ENCODE assay signal across 13 cellular contexts in the genomic region with DNA sequence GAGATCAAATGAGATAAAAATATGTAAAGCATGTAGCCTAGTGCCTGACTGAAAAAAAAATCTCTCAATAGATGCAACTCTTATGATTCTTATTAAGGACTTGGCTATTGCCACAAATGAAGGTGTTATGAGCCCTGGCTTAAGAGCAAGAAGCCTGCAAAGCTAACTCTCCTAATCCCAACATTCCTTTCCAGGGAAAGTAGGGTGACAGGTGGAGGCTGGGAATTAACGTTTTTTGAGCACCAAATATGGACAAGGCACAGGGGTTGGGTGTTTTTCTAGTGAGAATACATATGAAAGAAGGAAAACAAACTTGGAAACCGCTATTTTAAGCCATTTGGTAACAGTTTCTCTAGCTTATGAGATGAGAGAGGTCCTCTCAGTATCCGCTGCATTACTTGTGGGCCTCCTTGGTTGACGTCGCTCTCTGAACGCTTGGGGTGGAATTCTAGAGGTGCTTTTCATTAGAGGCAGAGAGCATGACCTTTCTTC. TPM values are rescaled to one million over a fixed set of nuclear protein-coding genes. Genes with fewer than 3 reads are reported as not detected.
DNase-seq lines count a peak whose midpoint lies in the region; ATAC-seq, FAIRE-seq and TF ChIP-seq lines count a peak whose summit lies in the region.
"Had no signal": no experiment of that assay in that cellular context is flagged by ENCODE, and none has a peak within 500 bp of the region (broad histone marks: within the 10 kb centered on the region; RNA-seq: fewer than 3 reads in every experiment).

No MANE protein-coding gene starts in this region.

- TF ChIP-seq CTCF in A673 (conservative IDR thresholded peaks at IDR 0.05; ENCODE audit: low read depth, low read length) = no peak

- no peak for FAIRE-seq in frontal cortex (lab: Jason Lieb, UNC)

- no peaks in the 10 kb centered on the region for H3K9me3 ChIP-seq in A673 (ENCODE audit: low read depth, low read length, poor library complexity, severe bottlenecking)
- no peaks in the 10 kb centered on the region for H3K9me3 ChIP-seq in mononuclear cell (ENCODE audit: low read depth, low read length)
- H3K9me3 ChIP-seq: body of pancreas, left ventricle myocardium inferior had no signal

- H3K4me3 Mint-ChIP-seq in activated CD4-positive, alpha-beta memory T cell treated with anti-CD3 and anti-CD28 coated beads, Interleukin-2, amount 10 ng/mL, durations not matched to agents 7 days and 5 days = peak overlapping the region; percentile 97

- no TSS peak for BruUV-seq in A673 (replicated peaks; lab: Mats Ljungman, UMichigan)

- H3K4me1 Mint-ChIP-seq in activated CD4-positive, alpha-beta memory T cell treated with anti-CD3 and anti-CD28 coated beads, Interleukin-2, amount 10 ng/mL, durations not matched to agents 7 days and 5 days = peaks cover 42% of the 10 kb centered on the region

- CTCF ChIA-PET in A673 (lab: Charles Lee) = no interaction called here
- CTCF ChIA-PET in activated CD4-positive, alpha-beta memory T cell treated with anti-CD3 and anti-CD28 coated beads, Interleukin-2, amount 10 ng/mL, durations not matched to agents 7 days and 5 days (lab: Charles Lee) = interaction anchor here (0.5 to 2.8 kb wide), 10 partner anchors 9 to 143 kb away, joined by 3 to 20 read pairs (median 4); a partner anchor contains a TSS

- H3K9me3 Mint-ChIP-seq in activated CD4-positive, alpha-beta memory T cell treated with anti-CD3 and anti-CD28 coated beads, Interleukin-2, amount 10 ng/mL, durations not matched to agents 7 days and 5 days = no peaks in the 10 kb centered on the region

- TF ChIP-seq POLR2A in GM18505 (IDR thresholded peaks at IDR 0.05; ENCODE audit: borderline replicate concordance, extremely low read depth, insufficient read depth, insufficient read length) = peak; percentile 23

- POLR2A ChIA-PET in A673 (lab: Charles Lee; ENCODE audit: low non-redundant PET) = no interaction called here
- POLR2A ChIA-PET in activated CD4-positive, alpha-beta memory T cell treated with anti-CD3 and anti-CD28 coated beads, Interleukin-2, amount 10 ng/mL, durations not matched to agents 7 days and 5 days (lab: Charles Lee) = interaction anchor here (1.0 to 7.9 kb wide), 22 partner anchors 10 to 845 kb away, joined by 3 to 333 read pairs (median 8); a partner anchor contains a TSS

- H3K4me1 ChIP-seq in A673 (ENCODE audit: insufficient read depth, low read length, poor library complexity, severe bottlenecking) (peaks cover 50% of the 10 kb centered on the region), mononuclear cell (ENCODE audit: insufficient read depth, low read length) (peaks cover 91% of the 10 kb centered on the region)
- H3K4me1 ChIP-seq: body of pancreas, left ventricle myocardium inferior had no signal

- H3K27ac ChIP-seq in A673 (ENCODE audit: low read depth, low read length, poor library complexity, severe bottlenecking) = peak overlapping the region; percentile 97
- H3K27ac ChIP-seq: body of pancreas, left ventricle myocardium inferior had no signal

- peaks cover 17% of the 10 kb centered on the region for H3K36me3 ChIP-seq in A673 (ENCODE audit: insufficient read depth, low read length, poor library complexity, severe bottlenecking)
- H3K36me3 ChIP-seq: left ventricle myocardium inferior had no signal

- DNase-seq in A673 (ENCODE audit: low spot score) (no peak), NCI-H1436 treated with DMSO at 0.1 percent for 48 hours (lab: John Stamatoyannopoulos, UW) (no peak), frontal cortex (ENCODE audit: low spot score in 2 of 2) (no peak)
- no peak for DNase-seq in activated CD4-positive, alpha-beta memory T cell treated with anti-CD3 and anti-CD28 coated beads, Interleukin-2, amount 10 ng/mL, durations not matched to agents 7 days and 5 days
- DNase-seq: left ventricle myocardium inferior, NCI-H1694 had no signal

- intact Hi-C loops in A673 (cut with micrococcal nuclease; ENCODE audit: unreplicated experiment) = loop anchor here (5.0 kb wide), 1 partner anchor 47 kb away; no protein-coding TSS in a partner anchor

- H3K27ac Mint-ChIP-seq in activated CD4-positive, alpha-beta memory T cell treated with anti-CD3 and anti-CD28 coated beads, Interleukin-2, amount 10 ng/mL, durations not matched to agents 7 days and 5 days = peak overlapping the region; percentile 99

- no peaks in the 10 kb centered on the region for H3K27me3 Mint-ChIP-seq in activated CD4-positive, alpha-beta memory T cell treated with anti-CD3 and anti-CD28 coated beads, Interleukin-2, amount 10 ng/mL, durations not matched to agents 7 days and 5 days

- H3K36me3 Mint-ChIP-seq in activated CD4-positive, alpha-beta memory T cell treated with anti-CD3 and anti-CD28 coated beads, Interleukin-2, amount 10 ng/mL, durations not matched to agents 7 days and 5 days (ENCODE audit: low read depth) = peaks cover 69% of the 10 kb centered on the region

- H3K4me3 ChIP-seq in A673 (ENCODE audit: low read depth, low read length, poor library complexity, severe bottlenecking) (peak overlapping the region; percentile 78), mononuclear cell (ENCODE audit: low read length) (peak overlapping the region; percentile 91)
- H3K4me3 ChIP-seq: body of pancreas, left ventricle myocardium inferior had no signal

- no peak for ATAC-seq in GM18505 (IDR thresholded peaks at IDR 0.05; ENCODE audit: unreplicated experiment)
- no peak for ATAC-seq in GM18909 (IDR thresholded peaks at IDR 0.05; ENCODE audit: poor library complexity, unreplicated experiment)
- ATAC-seq in GM19324 (IDR thresholded peaks at IDR 0.05; ENCODE audit: low FRiP score, unreplicated experiment) = no peak
- ATAC-seq: body of pancreas, HCT116 had no signal

- H3K27me3 ChIP-seq in A673 (replicated peaks; ENCODE audit: insufficient read depth, low read depth, low read length, poor library complexity) (no peaks in the 10 kb centered on the region), mononuclear cell (ENCODE audit: insufficient read depth, low read length) (no peaks in the 10 kb centered on the region)
- H3K27me3 ChIP-seq: body of pancreas had no signal

RNA-seq across cellular contexts. Expression of a gene that starts 2.4 kb away (rescaled TPM):
- total RNA-seq in A673 (2021) = 66.8 and 74.2 TPM in 2 replicates
- 100 to 1,000 TPM; 125 to 126 TPM for total RNA-seq in activated CD4-positive, alpha-beta memory T cell treated with anti-CD3 and anti-CD28 coated beads, Interleukin-2, amount 10 ng/mL, durations not matched to agents 7 days and 5 days
- total RNA-seq in mononuclear cell = 164 TPM
- total RNA-seq in frontal cortex = 0.41 TPM
- total RNA-seq: RPMI7951 had no signal

Comparison
In these comparisons a context has a peak if more than half of its experiments do, and no peak if none do; other contexts are left out.
1. RNA of a gene that starts 2.4 kb away (total RNA-seq): 164 TPM in mononuclear cell (single experiment), 125 to 126 TPM in activated CD4-positive, alpha-beta memory T cell treated with anti-CD3 and anti-CD28 coated beads, Interleukin-2, amount 10 ng/mL, durations not matched to agents 7 days and 5 days and 66.8 to 74.2 TPM in A673; 0.41 TPM in frontal cortex (single experiment); every median in the first group is over 10 times any median in the second.